Comparison of ENCODE assay signal across 1 cellular context in the genomic region with DNA sequence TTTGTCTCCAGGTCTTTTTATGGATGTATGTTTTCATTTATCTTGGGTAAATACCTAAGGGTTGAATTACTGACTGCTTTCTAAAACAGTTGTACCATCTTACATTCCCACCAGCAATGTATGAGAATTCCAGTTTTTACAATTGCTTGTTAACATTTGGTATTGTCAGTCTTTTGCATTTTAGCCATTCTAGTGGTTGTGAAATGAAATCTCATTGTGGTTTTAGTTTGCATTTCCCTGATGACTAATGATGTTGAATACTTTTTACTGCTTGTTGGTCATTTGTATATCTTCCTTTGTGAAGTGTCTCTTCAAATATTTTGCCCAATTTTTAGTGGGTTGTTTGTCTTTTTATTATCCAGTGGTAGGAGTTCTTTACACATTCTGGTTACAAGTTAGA.
A peak's percentile ranks its signal among the peaks of the same experiment; 100 is the strongest.
TF ChIP-seq lines count a peak whose summit lies in the region.

No MANE protein-coding gene starts in this region.

TF ChIP-seq in GM12878, 131 proteins besides CTCF, POLR2A, EP300 and RAD21 (continued from another document):
- TF ChIP-seq, protein P1, sequence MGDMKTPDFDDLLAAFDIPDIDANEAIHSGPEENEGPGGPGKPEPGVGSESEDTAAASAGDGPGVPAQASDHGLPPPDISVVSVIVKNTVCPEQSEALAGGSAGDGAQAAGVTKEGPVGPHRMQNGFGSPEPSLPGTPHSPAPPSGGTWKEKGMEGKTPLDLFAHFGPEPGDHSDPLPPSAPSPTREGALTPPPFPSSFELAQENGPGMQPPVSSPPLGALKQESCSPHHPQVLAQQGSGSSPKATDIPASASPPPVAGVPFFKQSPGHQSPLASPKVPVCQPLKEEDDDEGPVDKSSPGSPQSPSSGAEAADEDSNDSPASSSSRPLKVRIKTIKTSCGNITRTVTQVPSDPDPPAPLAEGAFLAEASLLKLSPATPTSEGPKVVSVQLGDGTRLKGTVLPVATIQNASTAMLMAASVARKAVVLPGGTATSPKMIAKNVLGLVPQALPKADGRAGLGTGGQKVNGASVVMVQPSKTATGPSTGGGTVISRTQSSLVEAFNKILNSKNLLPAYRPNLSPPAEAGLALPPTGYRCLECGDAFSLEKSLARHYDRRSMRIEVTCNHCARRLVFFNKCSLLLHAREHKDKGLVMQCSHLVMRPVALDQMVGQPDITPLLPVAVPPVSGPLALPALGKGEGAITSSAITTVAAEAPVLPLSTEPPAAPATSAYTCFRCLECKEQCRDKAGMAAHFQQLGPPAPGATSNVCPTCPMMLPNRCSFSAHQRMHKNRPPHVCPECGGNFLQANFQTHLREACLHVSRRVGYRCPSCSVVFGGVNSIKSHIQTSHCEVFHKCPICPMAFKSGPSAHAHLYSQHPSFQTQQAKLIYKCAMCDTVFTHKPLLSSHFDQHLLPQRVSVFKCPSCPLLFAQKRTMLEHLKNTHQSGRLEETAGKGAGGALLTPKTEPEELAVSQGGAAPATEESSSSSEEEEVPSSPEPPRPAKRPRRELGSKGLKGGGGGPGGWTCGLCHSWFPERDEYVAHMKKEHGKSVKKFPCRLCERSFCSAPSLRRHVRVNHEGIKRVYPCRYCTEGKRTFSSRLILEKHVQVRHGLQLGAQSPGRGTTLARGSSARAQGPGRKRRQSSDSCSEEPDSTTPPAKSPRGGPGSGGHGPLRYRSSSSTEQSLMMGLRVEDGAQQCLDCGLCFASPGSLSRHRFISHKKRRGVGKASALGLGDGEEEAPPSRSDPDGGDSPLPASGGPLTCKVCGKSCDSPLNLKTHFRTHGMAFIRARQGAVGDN (IDR thresholded peaks at IDR 0.05): no peak
- TF ChIP-seq ATF7 (IDR thresholded peaks at IDR 0.05; ENCODE audit: low read depth): 0 out of 2 replicates have a peak, but pooled peaks have one; percentile 25
- TF ChIP-seq, protein P2, sequence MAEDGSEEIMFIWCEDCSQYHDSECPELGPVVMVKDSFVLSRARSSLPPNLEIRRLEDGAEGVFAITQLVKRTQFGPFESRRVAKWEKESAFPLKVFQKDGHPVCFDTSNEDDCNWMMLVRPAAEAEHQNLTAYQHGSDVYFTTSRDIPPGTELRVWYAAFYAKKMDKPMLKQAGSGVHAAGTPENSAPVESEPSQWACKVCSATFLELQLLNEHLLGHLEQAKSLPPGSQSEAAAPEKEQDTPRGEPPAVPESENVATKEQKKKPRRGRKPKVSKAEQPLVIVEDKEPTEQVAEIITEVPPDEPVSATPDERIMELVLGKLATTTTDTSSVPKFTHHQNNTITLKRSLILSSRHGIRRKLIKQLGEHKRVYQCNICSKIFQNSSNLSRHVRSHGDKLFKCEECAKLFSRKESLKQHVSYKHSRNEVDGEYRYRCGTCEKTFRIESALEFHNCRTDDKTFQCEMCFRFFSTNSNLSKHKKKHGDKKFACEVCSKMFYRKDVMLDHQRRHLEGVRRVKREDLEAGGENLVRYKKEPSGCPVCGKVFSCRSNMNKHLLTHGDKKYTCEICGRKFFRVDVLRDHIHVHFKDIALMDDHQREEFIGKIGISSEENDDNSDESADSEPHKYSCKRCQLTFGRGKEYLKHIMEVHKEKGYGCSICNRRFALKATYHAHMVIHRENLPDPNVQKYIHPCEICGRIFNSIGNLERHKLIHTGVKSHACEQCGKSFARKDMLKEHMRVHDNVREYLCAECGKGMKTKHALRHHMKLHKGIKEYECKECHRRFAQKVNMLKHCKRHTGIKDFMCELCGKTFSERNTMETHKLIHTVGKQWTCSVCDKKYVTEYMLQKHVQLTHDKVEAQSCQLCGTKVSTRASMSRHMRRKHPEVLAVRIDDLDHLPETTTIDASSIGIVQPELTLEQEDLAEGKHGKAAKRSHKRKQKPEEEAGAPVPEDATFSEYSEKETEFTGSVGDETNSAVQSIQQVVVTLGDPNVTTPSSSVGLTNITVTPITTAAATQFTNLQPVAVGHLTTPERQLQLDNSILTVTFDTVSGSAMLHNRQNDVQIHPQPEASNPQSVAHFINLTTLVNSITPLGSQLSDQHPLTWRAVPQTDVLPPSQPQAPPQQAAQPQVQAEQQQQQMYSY (CRISPR knock-in tag; IDR thresholded peaks at IDR 0.05): no peak
- no peak for TF ChIP-seq TARDBP (IDR thresholded peaks at IDR 0.05; ENCODE audit: borderline replicate concordance)
- TF ChIP-seq RUNX3 (IDR thresholded peaks at IDR 0.05; ENCODE audit: low read length): peak; percentile 52
- TF ChIP-seq POLR2AphosphoS2 (IDR thresholded peaks at IDR 0.05; ENCODE audit: low read depth, low read length): no peak
